Comparison of ENCODE assay signal across 41 cellular contexts in the genomic region with DNA sequence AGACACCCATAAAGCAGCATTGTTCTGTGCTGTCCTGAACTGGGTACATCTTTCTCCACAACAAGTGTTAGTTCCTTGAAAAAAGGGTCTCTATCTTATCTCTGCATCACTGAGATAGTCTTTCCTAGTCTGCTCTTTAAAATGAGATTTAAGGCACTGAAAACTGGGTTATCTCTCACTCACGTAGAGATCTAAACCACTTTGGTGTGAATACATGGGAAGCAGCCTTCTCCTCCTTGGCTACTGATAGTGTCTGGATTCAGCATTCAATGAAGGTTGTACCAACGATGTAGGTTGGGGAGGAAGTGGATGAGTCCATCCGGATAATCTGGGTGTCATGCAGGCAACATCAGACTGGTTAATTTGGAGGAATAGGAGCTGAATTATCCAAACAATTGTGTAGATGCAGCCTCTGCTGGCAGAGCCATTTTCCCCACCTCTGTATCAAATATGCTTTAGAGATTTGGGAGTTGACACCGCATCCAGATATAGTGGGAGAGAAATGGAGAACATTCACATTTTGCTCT. TPM values are rescaled to one million over a fixed set of nuclear protein-coding genes. Genes with fewer than 3 reads are reported as not detected.
"Had no signal": no experiment of that assay in that cellular context is flagged by ENCODE, and none has a peak within 500 bp of the region (broad histone marks: within the 10 kb centered on the region; RNA-seq: fewer than 3 reads in every experiment).

No MANE protein-coding gene starts in this region.

- ATAC-seq: activated naive CD4-positive, alpha-beta T cell treated with anti-CD3 and anti-CD28 coated beads, Interleukin-2, amount 50 U/mL, for 72 hours; activated T-cell treated with anti-CD3 and anti-CD28 coated beads, Interleukin-2, amount 50 U/mL, for 4 hours; PC-3; T-cell; T-helper 17 cell had no signal

- H3K4me2 ChIP-seq: SK-N-SH had no signal

- H3K4me3 ChIP-seq: MG63, Peyer's patch, SJSA1 had no signal

- H3K27me3 ChIP-seq: SJSA1 had no signal

- DNase-seq: activated B cell treated with CpG ODN at 0.5 μM for 24 hours; activated CD4-positive, alpha-beta memory T cell treated with anti-CD3 and anti-CD28 coated beads for 36 hours; activated CD4-positive, alpha-beta T cell treated with anti-CD3 and anti-CD28 coated beads for 4 hours; activated CD4-positive, alpha-beta T cell treated with anti-CD3 and anti-CD28 coated beads, Interleukin-2, amount 50 U/mL, for 1 hour; activated CD4-positive, CD25-positive, alpha-beta regulatory T cell treated with anti-CD3 and anti-CD28 coated beads, Interleukin-2, amount 50 U/mL, for 72 hours; activated CD8-positive, alpha-beta memory T cell treated with anti-CD3 and anti-CD28 coated beads, Interleukin-2, amount 50 U/mL, for 4 hours; activated gamma-delta T cell treated with Interleukin-2 at 50 U/mL for 16 hours; activated naive CD4-positive, alpha-beta T cell treated with anti-CD3 and anti-CD28 coated beads for 36 hours; activated T-cell treated with anti-CD3 and anti-CD28 coated beads for 4 hours; activated T-cell treated with anti-CD3 and anti-CD28 coated beads, Interleukin-2, amount 50 U/mL, for 4 hours; anterior cingulate cortex; caudate nucleus; cerebellar nuclear complex; Karpas-422; KBM-7; MG63; MV-4-11; NCI-H1092; NCI-H1417; NCI-H146; NCI-H187; NCI-H2029 treated with DMSO at 0.1 percent for 48 hours; NCI-H2107; NCI-H2171; NCI-H2227 treated with DMSO at 0.1 percent for 48 hours; NCI-H446; NCI-H510A treated with DMSO at 0.1 percent for 48 hours; NCI-H526 treated with DMSO at 0.1 percent for 48 hours; NK-92 treated with Interleukin-12 subunit alpha and Interleukin-12 subunit beta, amount 100 ng/mL, for 24 hours; PC-3; Peyer's patch; RPMI8226; SHP77 treated with DMSO at 0.1 percent for 48 hours; SK-N-SH; T-cell; T-helper 17 cell had no signal

- H3K36me3 ChIP-seq: MG63, Peyer's patch, SJSA1 had no signal

- H3K9ac ChIP-seq: SK-N-SH had no signal

- H3K9me3 ChIP-seq: MG63, Peyer's patch, SJSA1, SK-N-SH had no signal

- FAIRE-seq: bronchial epithelial cell had no signal

- H3K27ac ChIP-seq: Peyer's patch, SJSA1, VCaP had no signal

RNA-seq across cellular contexts. Expression of gene SIX3, which starts 15.9 kb away (rescaled TPM):
- total RNA-seq: activated B cell treated with CpG ODN at 0.5 μM for 24 hours; activated CD4-positive, alpha-beta memory T cell treated with anti-CD3 and anti-CD28 coated beads for 36 hours; activated naive CD4-positive, alpha-beta T cell treated with anti-CD3 and anti-CD28 coated beads for 36 hours; activated naive CD4-positive, alpha-beta T cell treated with anti-CD3 and anti-CD28 coated beads, Interleukin-2, amount 50 U/mL, for 72 hours; activated T-helper 1 cell treated with anti-CD3 and anti-CD28 coated beads, Interleukin-12 subunit alpha, Interleukin-12 subunit beta, Interleukin-2, Interleukin-4 antibody, amounts not matched to agents 30 ng/mL and 10 ng/mL and 1 ng/mL, durations not matched to agents 14 hours and 24 hours and 36 hours; bronchial epithelial cell; Peyer's patch; SJSA1; T-helper 17 cell had no signal
